1 cellular context compared by ENCODE assay signal in genomic region chr18:42275138-42275535, GRCh38.
TF ChIP-seq lines count a peak whose summit lies in the region.

No MANE protein-coding gene starts in this region.

TF ChIP-seq in WTC11, 78 proteins besides CTCF, POLR2A, EP300 and RAD21 (continued from another document):
- TF ChIP-seq ZNF425 (CRISPR knock-in tag; conservative IDR thresholded peaks at IDR 0.05) (no peak), FOXK1 (CRISPR knock-in tag; IDR thresholded peaks at IDR 0.05) (no peak), HMGXB4 (CRISPR knock-in tag; IDR thresholded peaks at IDR 0.05) (no peak)
